32 cellular contexts compared by ENCODE assay signal in the genomic region with DNA sequence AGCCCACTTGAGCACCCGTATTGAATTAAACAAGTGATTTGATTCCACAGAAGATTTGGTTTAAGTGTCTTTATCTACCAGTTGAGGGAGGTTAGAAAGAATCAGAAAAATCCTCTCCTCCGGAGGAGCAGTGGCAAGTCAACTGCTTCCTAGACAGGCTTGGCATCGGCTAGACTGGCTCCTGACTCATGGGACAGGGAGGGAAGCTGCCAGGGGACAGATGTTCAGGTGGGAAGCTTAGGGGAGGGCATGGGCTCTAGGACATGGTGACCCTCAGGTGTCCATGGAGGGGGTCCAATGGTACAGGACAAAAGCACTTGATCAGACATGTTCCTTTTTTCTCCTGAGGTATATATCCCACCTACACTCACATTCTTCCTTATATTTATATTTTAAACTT.
DNase-seq lines count a peak whose midpoint lies in the region; ATAC-seq lines count a peak whose summit lies in the region.
"Had no signal": no experiment of that assay in that cellular context is flagged by ENCODE, and none has a peak within 500 bp of the region (broad histone marks: within the 10 kb centered on the region; RNA-seq: fewer than 3 reads in every experiment).

No MANE protein-coding gene starts in this region.

- intact Hi-C loops in activated naive CD4-positive, alpha-beta T cell treated with anti-CD3 and anti-CD28 coated beads for 36 hours (cut with micrococcal nuclease) = no loop called here
- intact Hi-C loops in naive thymus-derived CD4-positive, alpha-beta T cell (cut with micrococcal nuclease) = loop anchor here in 1 of 2 donors (2.0 kb wide), 1 partner anchor 454 kb away; no protein-coding TSS in a partner anchor

- no peak overlapping the region for H3K27ac ChIP-seq in naive thymus-derived CD4-positive, alpha-beta T cell (ENCODE audit: low read depth, low read length)
- H3K27ac ChIP-seq: right lobe of liver, spleen, stomach, uterus had no signal

- H3K27me3 Mint-ChIP-seq in activated naive CD4-positive, alpha-beta T cell treated with anti-CD3 and anti-CD28 coated beads, Interleukin-2, amount 50 U/mL, for 24 hours = no peaks in the 10 kb centered on the region
- no peaks in the 10 kb centered on the region for H3K27me3 Mint-ChIP-seq in activated naive CD4-positive, alpha-beta T cell treated with anti-CD3 and anti-CD28 coated beads for 36 hours (ENCODE audit: low read depth)
- H3K27me3 Mint-ChIP-seq in activated T-helper 17 cell treated with anti-CD3 and anti-CD28 coated beads, Interleukin-2, amount 50 U/mL, for 72 hours = no peaks in the 10 kb centered on the region
- H3K27me3 Mint-ChIP-seq in naive thymus-derived CD4-positive, alpha-beta T cell = no peaks in the 10 kb centered on the region
- H3K27me3 Mint-ChIP-seq: naive B cell, progenitor cell of endocrine pancreas had no signal

- no peak for ATAC-seq in activated T-helper 17 cell treated with anti-CD3 and anti-CD28 coated beads, Interleukin-2, amount 50 U/mL, for 72 hours (replicated peaks)
- no peak for ATAC-seq in naive thymus-derived CD4-positive, alpha-beta T cell
- no peak for ATAC-seq in HG03039 (IDR thresholded peaks at IDR 0.05; ENCODE audit: unreplicated experiment)
- ATAC-seq: GM12878, HCT116, right lobe of liver had no signal

- H3K4me3 Mint-ChIP-seq in activated naive CD4-positive, alpha-beta T cell treated with anti-CD3 and anti-CD28 coated beads, Interleukin-2, amount 50 U/mL, for 24 hours = no peak overlapping the region
- no peak overlapping the region for H3K4me3 Mint-ChIP-seq in activated naive CD4-positive, alpha-beta T cell treated with anti-CD3 and anti-CD28 coated beads for 36 hours
- H3K4me3 Mint-ChIP-seq in activated T-helper 17 cell treated with anti-CD3 and anti-CD28 coated beads, Interleukin-2, amount 50 U/mL, for 72 hours = no peak overlapping the region
- no peak overlapping the region for H3K4me3 Mint-ChIP-seq in naive thymus-derived CD4-positive, alpha-beta T cell
- H3K4me3 Mint-ChIP-seq: CD8-positive, alpha-beta memory T cell; naive B cell; T-helper 2 cell treated with Interferon-gamma antibody and Interleukin-4, amounts not matched to agents 5 μg/mL and 100 μg/mL, for 36 hours had no signal

- CTCF ChIA-PET in activated naive CD4-positive, alpha-beta T cell treated with anti-CD3 and anti-CD28 coated beads for 36 hours (lab: Charles Lee) = interaction anchor here (1.0 kb wide), 1 partner anchor 537 kb away, joined by 4 read pairs; no protein-coding TSS in a partner anchor
- CTCF ChIA-PET in naive thymus-derived CD4-positive, alpha-beta T cell (lab: Charles Lee) = no interaction called here

- H3K27me3 ChIP-seq in naive thymus-derived CD4-positive, alpha-beta T cell (ENCODE audit: control insufficient read depth in 2 of 2, insufficient read depth in 2 of 2, low read length in 2 of 2) = no peaks in the 10 kb centered on the region
- H3K27me3 ChIP-seq: right lobe of liver, spleen, stomach, uterus had no signal

- peak overlapping the region; percentile 89 for H3K27ac Mint-ChIP-seq in activated naive CD4-positive, alpha-beta T cell treated with anti-CD3 and anti-CD28 coated beads, Interleukin-2, amount 50 U/mL, for 24 hours
- no peak overlapping the region for H3K27ac Mint-ChIP-seq in activated naive CD4-positive, alpha-beta T cell treated with anti-CD3 and anti-CD28 coated beads for 36 hours
- H3K27ac Mint-ChIP-seq in activated T-helper 17 cell treated with anti-CD3 and anti-CD28 coated beads, Interleukin-2, amount 50 U/mL, for 72 hours = peak overlapping the region; percentile 29
- H3K27ac Mint-ChIP-seq in naive thymus-derived CD4-positive, alpha-beta T cell = peak overlapping the region in 6 of 9 donors; percentile 22 to 78 (median 48)
- H3K27ac Mint-ChIP-seq: progenitor cell of endocrine pancreas; T-helper 2 cell treated with Interferon-gamma antibody and Interleukin-4, amounts not matched to agents 5 μg/mL and 100 μg/mL, for 36 hours had no signal

- no peak overlapping the region for H3K4me3 ChIP-seq in naive thymus-derived CD4-positive, alpha-beta T cell (ENCODE audit: low read length)
- H3K4me3 ChIP-seq: coronary artery, GM12878, right lobe of liver, spleen, stomach, uterus had no signal

- POLR2A ChIA-PET in naive thymus-derived CD4-positive, alpha-beta T cell (lab: Charles Lee) = no interaction called here

- H3K4me1 Mint-ChIP-seq in activated naive CD4-positive, alpha-beta T cell treated with anti-CD3 and anti-CD28 coated beads, Interleukin-2, amount 50 U/mL, for 24 hours = no peaks in the 10 kb centered on the region
- no peaks in the 10 kb centered on the region for H3K4me1 Mint-ChIP-seq in activated naive CD4-positive, alpha-beta T cell treated with anti-CD3 and anti-CD28 coated beads for 36 hours (ENCODE audit: low read depth)
- peaks cover 10% of the 10 kb centered on the region for H3K4me1 Mint-ChIP-seq in activated T-helper 17 cell treated with anti-CD3 and anti-CD28 coated beads, Interleukin-2, amount 50 U/mL, for 72 hours
- H3K4me1 Mint-ChIP-seq in naive thymus-derived CD4-positive, alpha-beta T cell = peaks cover 3 to 9% (median 6%) of the 10 kb centered on the region in 7 donors
- H3K4me1 Mint-ChIP-seq: CD8-positive, alpha-beta memory T cell; naive B cell had no signal

- no peaks in the 10 kb centered on the region for H3K4me1 ChIP-seq in naive thymus-derived CD4-positive, alpha-beta T cell (ENCODE audit: control insufficient read depth in 2 of 2, insufficient read depth in 2 of 2, low read length in 2 of 2)
- H3K4me1 ChIP-seq: right lobe of liver, spleen, stomach, uterus had no signal

- no peaks in the 10 kb centered on the region for H3K9me3 ChIP-seq in naive thymus-derived CD4-positive, alpha-beta T cell (ENCODE audit: control insufficient read depth in 2 of 3, low read length in 3 of 3)
- H3K9me3 ChIP-seq: right lobe of liver, spleen, stomach, uterus had no signal

- peaks cover 22 to 94% (median 28%) of the 10 kb centered on the region in 3 experiments for H3K36me3 ChIP-seq in naive thymus-derived CD4-positive, alpha-beta T cell (ENCODE audit: control insufficient read depth in 2 of 3, insufficient read depth in 3 of 3, low read length in 3 of 3)
- H3K36me3 ChIP-seq: uterus had no signal

- no peaks in the 10 kb centered on the region for H3K9me3 Mint-ChIP-seq in activated naive CD4-positive, alpha-beta T cell treated with anti-CD3 and anti-CD28 coated beads, Interleukin-2, amount 50 U/mL, for 24 hours
- H3K9me3 Mint-ChIP-seq in activated naive CD4-positive, alpha-beta T cell treated with anti-CD3 and anti-CD28 coated beads for 36 hours = no peaks in the 10 kb centered on the region
- no peaks in the 10 kb centered on the region for H3K9me3 Mint-ChIP-seq in activated T-helper 17 cell treated with anti-CD3 and anti-CD28 coated beads, Interleukin-2, amount 50 U/mL, for 72 hours
- H3K9me3 Mint-ChIP-seq in naive thymus-derived CD4-positive, alpha-beta T cell = no peaks in the 10 kb centered on the region
- H3K9me3 Mint-ChIP-seq: CD8-positive, alpha-beta memory T cell; naive B cell; T-helper 2 cell treated with Interferon-gamma antibody and Interleukin-4, amounts not matched to agents 5 μg/mL and 100 μg/mL, for 36 hours had no signal

- no peak for DNase-seq in activated naive CD4-positive, alpha-beta T cell treated with anti-CD3 and anti-CD28 coated beads for 36 hours
- peak; percentile 10 for DNase-seq in EH (ENCODE audit: low read depth)
- no peak for DNase-seq in naive thymus-derived CD4-positive, alpha-beta T cell
- no peak for DNase-seq in NCI-H510A (lab: John Stamatoyannopoulos, UW)
- DNase-seq in SHP77 treated with DMSO at 0.1 percent for 48 hours (lab: John Stamatoyannopoulos, UW) = no peak
- DNase-seq: activated CD8-positive, alpha-beta memory T cell treated with anti-CD3 and anti-CD28 coated beads for 24 hours; activated gamma-delta T cell treated with Interleukin-2 at 50 U/mL for 16 hours; AML-193; CD8-positive, alpha-beta memory T cell; DMS 273 treated with DMSO at 0.1 percent for 48 hours; effector memory CD4-positive, alpha-beta T cell; EL; erythroblast; mesendoderm; naive B cell; NCI-H1436 treated with DMSO at 0.1 percent for 48 hours; NCI-H446; NCI-H82; right lobe of liver; SIG-M5; spleen; stimulated activated CD4-positive, alpha-beta T cell treated with anti-CD3 and anti-CD28 coated beads, Interleukin-2, amount 100 ng/mL, for 24 hours; stomach; uterus had no signal

- H3K36me3 Mint-ChIP-seq in activated naive CD4-positive, alpha-beta T cell treated with anti-CD3 and anti-CD28 coated beads, Interleukin-2, amount 50 U/mL, for 24 hours = peaks cover 21% of the 10 kb centered on the region
- H3K36me3 Mint-ChIP-seq in activated naive CD4-positive, alpha-beta T cell treated with anti-CD3 and anti-CD28 coated beads for 36 hours (ENCODE audit: low read depth) = peaks cover 46% of the 10 kb centered on the region
- peaks cover 100% of the 10 kb centered on the region for H3K36me3 Mint-ChIP-seq in activated T-helper 17 cell treated with anti-CD3 and anti-CD28 coated beads, Interleukin-2, amount 50 U/mL, for 72 hours (ENCODE audit: low read depth)
- peaks cover 27 to 76% (median 49%) of the 10 kb centered on the region in 5 donors for H3K36me3 Mint-ChIP-seq in naive thymus-derived CD4-positive, alpha-beta T cell
